29 cellular contexts compared by ENCODE assay signal in genomic region chr7:2909043-2909442, GRCh38.
DNase-seq lines count a peak whose midpoint lies in the region; ATAC-seq, FAIRE-seq and TF ChIP-seq lines count a peak whose summit lies in the region.
"Had no signal": no experiment of that assay in that cellular context is flagged by ENCODE, and none has a peak within 500 bp of the region (broad histone marks: within the 10 kb centered on the region; RNA-seq: fewer than 3 reads in every experiment).

No MANE protein-coding gene starts in this region.

- peaks cover 1% of the 10 kb centered on the region for H3K79me1 ChIP-seq in neuronal stem cell (ENCODE audit: low read depth, low read length)

- no peak overlapping the region for H3K23ac ChIP-seq in neuronal stem cell (ENCODE audit: low read depth, low read length, poor library complexity)

- no peak overlapping the region for H3K4me3 Mint-ChIP-seq in activated B cell treated with CpG ODN at 0.5 μM for 24 hours
- H3K4me3 Mint-ChIP-seq in stimulated activated memory B cell treated with anti-CD40 and anti-IgM and Interleukin-4, amounts not matched to agents 10 μg/mL and 1 μg/mL and 100 μg/mL, for 72 hours, result no peak overlapping the region
- H3K4me3 Mint-ChIP-seq: CD14-positive monocyte; CD4-positive, alpha-beta memory T cell; CD4-positive, CD25-positive, alpha-beta regulatory T cell; CD8-positive, alpha-beta memory T cell had no signal

- peaks cover 5% of the 10 kb centered on the region for H3K4me1 Mint-ChIP-seq in activated B cell treated with CpG ODN at 0.5 μM for 24 hours
- peaks cover 8% of the 10 kb centered on the region for H3K4me1 Mint-ChIP-seq in stimulated activated memory B cell treated with anti-CD40 and anti-IgM and Interleukin-4, amounts not matched to agents 10 μg/mL and 1 μg/mL and 100 μg/mL, for 72 hours
- H3K4me1 Mint-ChIP-seq: CD14-positive monocyte had no signal

- H2BK12ac ChIP-seq in neuronal stem cell (ENCODE audit: low read length), result no peak overlapping the region

- H3K9ac ChIP-seq in neuronal stem cell (ENCODE audit: low read depth, low read length, poor library complexity), result no peak overlapping the region
- H3K9ac ChIP-seq: BLaER1 had no signal

- intact Hi-C loops in activated B cell treated with CpG ODN at 0.5 μM for 24 hours (cut with micrococcal nuclease) (no loop called here), sigmoid colon (cut with DNase I) (no loop called here)

- H3K9me3 Mint-ChIP-seq in activated B cell treated with CpG ODN at 0.5 μM for 24 hours, result no peaks in the 10 kb centered on the region
- H3K9me3 Mint-ChIP-seq in stimulated activated memory B cell treated with anti-CD40 and anti-IgM and Interleukin-4, amounts not matched to agents 10 μg/mL and 1 μg/mL and 100 μg/mL, for 72 hours, result peaks cover 5% of the 10 kb centered on the region
- H3K9me3 Mint-ChIP-seq: CD4-positive, CD25-positive, alpha-beta regulatory T cell; CD8-positive, alpha-beta memory T cell had no signal

- ATAC-seq in activated B cell treated with CpG ODN at 0.5 μM for 24 hours (ENCODE audit: low read depth) (no peak), HG03469 (IDR thresholded peaks at IDR 0.05; ENCODE audit: unreplicated experiment) (no peak), gastroesophageal sphincter (no peak)
- no peak for ATAC-seq in stimulated activated memory B cell treated with anti-CD40 and anti-IgM and Interleukin-4, amounts not matched to agents 10 μg/mL and 1 μg/mL and 100 μg/mL, for 72 hours
- ATAC-seq: GM12878 had no signal

- CTCF ChIA-PET in activated B cell treated with CpG ODN at 0.5 μM for 24 hours (lab: Charles Lee), result no interaction called here

- no peak overlapping the region for H2AFZ ChIP-seq in neuronal stem cell (ENCODE audit: low read length)

- peak overlapping the region; percentile 48 for H4K8ac ChIP-seq in neuronal stem cell (ENCODE audit: low read depth, low read length)

- no peak overlapping the region for H2BK5ac ChIP-seq in neuronal stem cell (ENCODE audit: low read length)

- H2AK5ac ChIP-seq in neuronal stem cell (ENCODE audit: low read depth, low read length), result no peak overlapping the region

- no peaks in the 10 kb centered on the region for H3K27me3 Mint-ChIP-seq in activated B cell treated with CpG ODN at 0.5 μM for 24 hours
- no peaks in the 10 kb centered on the region for H3K27me3 Mint-ChIP-seq in stimulated activated memory B cell treated with anti-CD40 and anti-IgM and Interleukin-4, amounts not matched to agents 10 μg/mL and 1 μg/mL and 100 μg/mL, for 72 hours
- H3K27me3 Mint-ChIP-seq: CD4-positive, alpha-beta memory T cell; CD4-positive, CD25-positive, alpha-beta regulatory T cell; CD8-positive, alpha-beta memory T cell had no signal

- no peaks in the 10 kb centered on the region for H3K36me3 ChIP-seq in neuronal stem cell (replicated peaks in 1 of 2; ENCODE audit: control insufficient read depth in 2 of 2, insufficient read depth in 2 of 2, low read length in 2 of 2)
- H3K36me3 ChIP-seq in sigmoid colon, result no peaks in the 10 kb centered on the region
- H3K36me3 ChIP-seq in gastroesophageal sphincter, result no peaks in the 10 kb centered on the region
- H3K36me3 ChIP-seq: BE2C had no signal

- POLR2A ChIA-PET in activated B cell treated with CpG ODN at 0.5 μM for 24 hours (lab: Charles Lee), result interaction anchor here (0.6 kb wide), 2 partner anchors 27 to 159 kb away, joined by 4 to 10 read pairs; no protein-coding TSS in a partner anchor

- no peak overlapping the region for H3K4me2 ChIP-seq in neuronal stem cell (ENCODE audit: insufficient read depth, low read length, poor library complexity, severe bottlenecking)

- no peak for TF ChIP-seq POLR2A in sigmoid colon (IDR thresholded peaks at IDR 0.05)
- no peak for TF ChIP-seq POLR2A in gastroesophageal sphincter (IDR thresholded peaks at IDR 0.05)

- WGBS in neuronal stem cell (ENCODE audit: extremely low coverage in 2 of 2, insufficient read length in 2 of 2, insufficient replicate concordance in 1 of 2), 2 donors, result no CpG with 5 or more reads among the region's 17 CpGs
- 89 to 91% methylated on average over 17 of the region's 17 CpGs for WGBS in sigmoid colon, 2 donors
- 100% methylated on average over 3 of the region's 17 CpGs; no CpG with 5 or more reads in 1 of the 2 donors for WGBS in gastroesophageal sphincter (ENCODE audit: low coverage in 1 of 2), 2 donors

- TF ChIP-seq CTCF in activated B cell treated with CpG ODN at 0.5 μM for 24 hours (IDR thresholded peaks at IDR 0.05), result no peak
- no peak for TF ChIP-seq CTCF in sigmoid colon (IDR thresholded peaks at IDR 0.05)
- TF ChIP-seq CTCF in gastroesophageal sphincter (IDR thresholded peaks at IDR 0.05), result no peak

- no peaks in the 10 kb centered on the region for H3K27me3 ChIP-seq in neuronal stem cell (ENCODE audit: control insufficient read depth in 3 of 3, insufficient read depth in 3 of 3, low read depth in 1 of 3, low read length in 3 of 3)
- H3K27me3 ChIP-seq in sigmoid colon, result peaks cover 0 to 5% (median 0%) of the 10 kb centered on the region in 3 donors
- peaks cover 12% of the 10 kb centered on the region for H3K27me3 ChIP-seq in gastroesophageal sphincter
- H3K27me3 ChIP-seq: BE2C, BLaER1 had no signal

- H3K27ac ChIP-seq in neuronal stem cell (replicated peaks; ENCODE audit: low read length) (no peak overlapping the region), sigmoid colon (no peak overlapping the region), gastroesophageal sphincter (no peak overlapping the region)
- H3K27ac ChIP-seq: BLaER1 had no signal

- H2BK15ac ChIP-seq in neuronal stem cell (ENCODE audit: low read length), result no peak overlapping the region

- peak overlapping the region; percentile 66 for H3K27ac Mint-ChIP-seq in activated B cell treated with CpG ODN at 0.5 μM for 24 hours
- H3K27ac Mint-ChIP-seq in stimulated activated memory B cell treated with anti-CD40 and anti-IgM and Interleukin-4, amounts not matched to agents 10 μg/mL and 1 μg/mL and 100 μg/mL, for 72 hours, result peak overlapping the region; percentile 37
- H3K27ac Mint-ChIP-seq: CD4-positive, alpha-beta memory T cell; CD4-positive, CD25-positive, alpha-beta regulatory T cell had no signal

- no peak overlapping the region for H4K91ac ChIP-seq in neuronal stem cell (ENCODE audit: low read depth, low read length, poor library complexity)

- peak; percentile 98 for FAIRE-seq in urothelium cell line (lab: Jason Lieb, UNC)
- FAIRE-seq: A204.1, GM12878, GM12892, GM18507 had no signal

- no peak overlapping the region for H3K4ac ChIP-seq in neuronal stem cell (ENCODE audit: low read length)

- no peak overlapping the region for H3K14ac ChIP-seq in neuronal stem cell (ENCODE audit: low read length)

- no peak overlapping the region for H2BK120ac ChIP-seq in neuronal stem cell (ENCODE audit: low read depth, low read length)

- DNase-seq in activated B cell treated with CpG ODN at 0.5 μM for 24 hours (no peak), neuronal stem cell (ENCODE audit: low spot score) (no peak), urothelium cell line (ENCODE audit: low spot score) (no peak), sigmoid colon (no peak), iPS-NIHi7 (ENCODE audit: extremely low spot score) (no peak)
- DNase-seq: 8988T; ACHN; BE2C; C1 segment of cervical spinal cord; CD4-positive, alpha-beta memory T cell; CD4-positive, CD25-positive, alpha-beta regulatory T cell; CD8-positive, alpha-beta memory T cell; COR-L47; DMS 273 treated with DMSO at 0.1 percent for 48 hours; DMS153; DMS53; DMS79; DND-41; EL; GDM1 had no signal

- H3K18ac ChIP-seq in neuronal stem cell (ENCODE audit: low read length), result no peak overlapping the region

- H3K4me1 ChIP-seq in neuronal stem cell (ENCODE audit: control insufficient read depth in 2 of 2, insufficient read depth in 1 of 2, low read depth in 1 of 2, low read length in 2 of 2) (peaks cover 0 to under 1% of the 10 kb centered on the region in 2 donors), sigmoid colon (no peaks in the 10 kb centered on the region), gastroesophageal sphincter (no peaks in the 10 kb centered on the region)
- H3K4me1 ChIP-seq: BE2C had no signal

- no peak overlapping the region for H3K4me3 ChIP-seq in neuronal stem cell (ENCODE audit: low read length in 2 of 2)
- H3K4me3 ChIP-seq in sigmoid colon, result no peak overlapping the region
- no peak overlapping the region for H3K4me3 ChIP-seq in gastroesophageal sphincter
- H3K4me3 ChIP-seq: BLaER1, GM12878 had no signal

- TF ChIP-seq EP300 in sigmoid colon (IDR thresholded peaks at IDR 0.05) (no peak), gastroesophageal sphincter (IDR thresholded peaks at IDR 0.05) (no peak)

- H3K36me3 Mint-ChIP-seq in activated B cell treated with CpG ODN at 0.5 μM for 24 hours (ENCODE audit: low read depth), result peaks cover 79% of the 10 kb centered on the region
- peaks cover 86% of the 10 kb centered on the region for H3K36me3 Mint-ChIP-seq in stimulated activated memory B cell treated with anti-CD40 and anti-IgM and Interleukin-4, amounts not matched to agents 10 μg/mL and 1 μg/mL and 100 μg/mL, for 72 hours
- H3K36me3 Mint-ChIP-seq: CD14-positive monocyte had no signal

- peaks cover 0 to 3% of the 10 kb centered on the region in 2 donors for H3K9me3 ChIP-seq in neuronal stem cell (replicated peaks in 1 of 2; ENCODE audit: control insufficient read depth in 2 of 2, insufficient read depth in 1 of 2, low read depth in 1 of 2, low read length in 2 of 2)
- peaks cover 0 to 3% (median 2%) of the 10 kb centered on the region in 4 donors for H3K9me3 ChIP-seq in sigmoid colon
- peaks cover 0 to 9% (median 0%) of the 10 kb centered on the region in 3 donors for H3K9me3 ChIP-seq in gastroesophageal sphincter
- H3K9me3 ChIP-seq: BE2C, BLaER1 had no signal
